In the genomic region with DNA sequence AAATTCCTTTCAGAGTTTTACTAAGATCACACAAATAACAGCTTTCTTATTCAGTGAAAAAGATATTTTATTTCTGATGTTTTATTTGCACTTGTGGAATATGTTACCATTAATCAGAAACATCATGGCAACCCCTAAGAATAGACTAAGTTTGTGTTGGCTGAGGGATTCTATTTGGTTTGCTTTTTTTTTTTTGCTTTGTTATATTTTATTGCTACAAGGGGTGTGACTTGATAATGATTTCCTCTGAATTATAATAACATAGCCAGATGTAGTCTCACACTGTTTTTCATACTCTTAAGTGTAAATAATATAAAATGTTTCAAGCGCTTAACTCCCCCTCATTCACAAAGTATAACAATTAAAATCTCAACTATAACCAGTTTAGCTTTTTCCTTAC, we compare ENCODE assay signal across 24 cellular contexts.
"Had no signal": no experiment of that assay in that cellular context is flagged by ENCODE, and none has a peak within 500 bp of the region (broad histone marks: within the 10 kb centered on the region; RNA-seq: fewer than 3 reads in every experiment).

No MANE protein-coding gene starts in this region.

- H3K4me3 ChIP-seq: breast epithelium, SK-N-MC had no signal

- H3K9me3 ChIP-seq: breast epithelium had no signal

- ATAC-seq: activated CD4-positive, alpha-beta T cell treated with anti-CD3 and anti-CD28 coated beads for 36 hours; activated T-cell treated with anti-CD3 and anti-CD28 coated beads, Interleukin-2, amount 50 U/mL, for 72 hours had no signal

- H3K27ac ChIP-seq: breast epithelium, SK-N-MC, WERI-Rb-1 had no signal

- H3K4me1 ChIP-seq: breast epithelium had no signal

- DNase-seq: activated CD4-positive, alpha-beta memory T cell treated with anti-CD3 and anti-CD28 coated beads, Interleukin-2, amount 10 ng/mL, durations not matched to agents 7 days and 5 days; activated CD4-positive, alpha-beta T cell treated with anti-CD3 and anti-CD28 coated beads for 36 hours; activated CD4-positive, alpha-beta T cell treated with anti-CD3 and anti-CD28 coated beads, Interleukin-2, amount 50 U/mL, for 1 hour; activated CD8-positive, alpha-beta memory T cell treated with anti-CD3 and anti-CD28 coated beads, Interleukin-2, amount 50 U/mL, for 4 hours; activated naive CD4-positive, alpha-beta T cell treated with anti-CD3 and anti-CD28 coated beads, Interleukin-2, amount 50 U/mL, for 16 hours; activated naive CD8-positive, alpha-beta T cell treated with anti-CD3 and anti-CD28 coated beads, Interleukin-2, amount 10 ng/mL, durations not matched to agents 7 days and 5 days; activated T-cell treated with anti-CD3 and anti-CD28 coated beads, Interleukin-2, amount 50 U/mL, for 72 hours; aorta; central memory CD4-positive, alpha-beta T cell; IMR-90; Kasumi-1; KBM-7; NCI-H1105 treated with DMSO at 0.1 percent for 48 hours; NCI-H1436 treated with DMSO at 0.1 percent for 48 hours; NCI-H1930; NCI-H2107; NCI-H2171 treated with DMSO at 0.1 percent for 48 hours; NCI-H226; NCI-H526; SIG-M5; T-helper 1 cell; WERI-Rb-1 had no signal

- H3K27me3 ChIP-seq: breast epithelium had no signal
